Comparison of ENCODE assay signal across 8 cellular contexts in the genomic region with DNA sequence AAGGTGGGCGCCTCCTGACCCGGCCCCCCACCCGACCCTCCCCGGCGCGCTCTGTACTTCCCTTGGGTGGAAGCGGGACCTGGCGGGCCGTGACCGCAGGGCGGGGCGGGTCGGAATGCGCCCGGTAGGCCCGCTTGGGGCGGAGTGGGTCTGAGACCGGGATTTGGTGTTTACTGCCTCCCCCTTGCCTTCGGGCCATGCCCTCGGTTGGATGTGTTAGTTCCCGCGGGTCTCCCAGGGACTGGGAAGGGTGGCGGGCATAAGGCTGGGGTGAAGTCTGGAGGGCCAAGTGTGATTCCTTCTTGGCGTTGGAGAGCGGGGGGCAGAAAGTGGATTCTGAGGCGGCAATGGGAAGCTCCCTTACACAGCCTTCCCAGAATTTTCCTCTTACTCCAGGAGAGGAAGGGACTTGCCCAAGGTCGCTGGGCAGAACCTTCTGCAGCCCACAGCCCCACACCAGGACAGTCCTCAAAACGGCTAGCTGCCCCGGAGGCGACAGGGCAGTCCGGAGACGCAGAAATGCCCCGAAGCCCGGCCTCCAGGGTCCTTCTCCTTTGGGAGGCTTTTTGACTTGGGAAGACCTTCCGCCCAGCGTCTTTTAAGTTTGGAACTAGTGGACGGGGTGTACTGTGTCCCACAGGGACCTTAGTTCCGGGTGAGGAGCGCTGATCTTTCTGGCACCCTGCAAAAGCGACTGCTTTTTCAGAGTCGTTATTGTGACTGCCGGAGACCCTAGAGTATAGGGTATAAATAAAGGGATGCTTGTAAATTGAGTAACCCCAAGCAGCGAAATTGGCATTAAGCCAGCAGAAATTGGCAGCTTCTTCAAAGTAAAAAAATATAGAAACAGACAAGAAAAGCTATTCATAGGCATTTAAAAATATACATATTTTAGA. TPM values are rescaled to one million over a fixed set of nuclear protein-coding genes. Genes with fewer than 3 reads are reported as not detected.
DNase-seq lines count a peak whose midpoint lies in the region; ATAC-seq, FAIRE-seq and TF ChIP-seq lines count a peak whose summit lies in the region.

No MANE protein-coding gene starts in this region.

- H3K27ac Mint-ChIP-seq in CD14-positive monocyte (peak overlapping the region; percentile 74 to 98 (median 97)), astrocyte (ENCODE audit: unreplicated experiment) (peak overlapping the region; percentile 72)

- H3K4me2 ChIP-seq in astrocyte (ENCODE audit: low read length) = peak overlapping the region; percentile 94

- no peaks in the 10 kb centered on the region for H3K27me3 Mint-ChIP-seq in CD14-positive monocyte (ENCODE audit: low read depth in 3 of 3)
- H3K27me3 Mint-ChIP-seq in astrocyte (ENCODE audit: low read depth, unreplicated experiment) = no peaks in the 10 kb centered on the region

- H3K27ac ChIP-seq in astrocyte (ENCODE audit: low read depth, low read length) = peak overlapping the region; percentile 86
- peak overlapping the region; percentile 82 to 88 (median 86) for H3K27ac ChIP-seq in gastrocnemius medialis

- DNase-seq in CD14-positive monocyte (ENCODE audit: low spot score) (peak; percentile 50), OCI-M1 (lab: John Stamatoyannopoulos, UW) (peak; percentile 73), astrocyte (ENCODE audit: low read depth) (peak; percentile 30), hepatic stellate cell (ENCODE audit: low spot score) (peak; percentile 56), gastrocnemius medialis (peak in 1 of 2 donors; percentile 14), NCI-H2196 treated with DMSO at 0.1 percent for 48 hours (lab: John Stamatoyannopoulos, UW; ENCODE audit: unreplicated experiment) (no peak)

- H3K4me3 ChIP-seq in astrocyte (ENCODE audit: insufficient read depth, low read depth, low read length) (peak overlapping the region; percentile 98), gastrocnemius medialis (peak overlapping the region; percentile 79 to 84 (median 81))

- ATAC-seq in GM18868 (IDR thresholded peaks at IDR 0.05; ENCODE audit: unreplicated experiment) (peak; percentile 31), HG03045 (IDR thresholded peaks at IDR 0.05; ENCODE audit: unreplicated experiment) (peak; percentile 37), gastrocnemius medialis (peak; percentile 53 to 54)

- H3K9me3 ChIP-seq in astrocyte (ENCODE audit: insufficient read depth, low read depth, low read length) = no peaks in the 10 kb centered on the region
- H3K9me3 ChIP-seq in gastrocnemius medialis = no peaks in the 10 kb centered on the region

- TF ChIP-seq CTCF in CD14-positive monocyte (IDR thresholded peaks at IDR 0.05) (no peak), astrocyte (IDR thresholded peaks at IDR 0.05; ENCODE audit: insufficient read depth, low read depth, low read length) (no peak), gastrocnemius medialis (IDR thresholded peaks at IDR 0.05 in 4 of 5, conservative IDR thresholded peaks at IDR 0.05 in 1 of 5) (no peak)

- intact Hi-C loops in CD14-positive monocyte (cut with micrococcal nuclease) = loop anchor here (10.0 kb wide), 4 partner anchors 50 to 90 kb away; partner anchors contain the start of gene WEE1 (in 1 of the 2)
- intact Hi-C loops in gastrocnemius medialis (cut with DNase I; ENCODE audit: low total_unique reads) = no loop called here

- H3K36me3 ChIP-seq in astrocyte (ENCODE audit: insufficient read depth, low read length) (no peaks in the 10 kb centered on the region), gastrocnemius medialis (no peaks in the 10 kb centered on the region)

- H3K79me2 ChIP-seq in astrocyte (ENCODE audit: insufficient read depth, low read length) = peaks cover 57% of the 10 kb centered on the region

- H3K4me1 Mint-ChIP-seq in CD14-positive monocyte (peaks cover 57% of the 10 kb centered on the region), astrocyte (ENCODE audit: low read depth, unreplicated experiment) (peaks cover 5% of the 10 kb centered on the region)

- peak overlapping the region; percentile 84 for H2AFZ ChIP-seq in astrocyte (ENCODE audit: low read depth, low read length)

- H3K9ac ChIP-seq in astrocyte (ENCODE audit: low read length) = peak overlapping the region; percentile 98

- H4K20me1 ChIP-seq in astrocyte (ENCODE audit: insufficient read depth, low read length) = peaks cover 8% of the 10 kb centered on the region

- TF ChIP-seq POLR2A in gastrocnemius medialis (IDR thresholded peaks at IDR 0.05) = no peak

- FAIRE-seq in astrocyte (lab: Jason Lieb, UNC) = no peak

- in situ Hi-C loops in gastrocnemius medialis (cut with MboI; ENCODE audit: low sequenced_read_pairs in 4 of 4) = no loop called here

- H3K4me3 Mint-ChIP-seq in CD14-positive monocyte (peak overlapping the region; percentile 96 to 98), astrocyte (ENCODE audit: unreplicated experiment) (peak overlapping the region; percentile 95)

- H3K27me3 ChIP-seq in astrocyte (ENCODE audit: insufficient read depth, low read length) = no peaks in the 10 kb centered on the region
- H3K27me3 ChIP-seq in gastrocnemius medialis = peaks cover 0 to 4% (median 0%) of the 10 kb centered on the region in 3 donors

- peaks cover 14 to 20% of the 10 kb centered on the region in 2 donors for H3K36me3 Mint-ChIP-seq in CD14-positive monocyte
- peaks cover 2% of the 10 kb centered on the region for H3K36me3 Mint-ChIP-seq in astrocyte (ENCODE audit: low read depth, unreplicated experiment)

- H3K4me1 ChIP-seq in astrocyte (ENCODE audit: insufficient read depth, low read length) = peaks cover 6% of the 10 kb centered on the region
- peaks cover 6% of the 10 kb centered on the region in 2 donors for H3K4me1 ChIP-seq in gastrocnemius medialis

- H3K9me3 Mint-ChIP-seq in CD14-positive monocyte = peaks cover 4 to 13% (median 11%) of the 10 kb centered on the region in 7 donors
- peaks cover 5% of the 10 kb centered on the region for H3K9me3 Mint-ChIP-seq in astrocyte (ENCODE audit: unreplicated experiment)

RNA-seq across cellular contexts. Expression of gene SWAP70, which starts 0.6 kb away (rescaled TPM):
- 10 to 100 TPM; 13.8 to 26.4 TPM for polyA plus RNA-seq in CD14-positive monocyte
- 28.6 and 33.7 TPM in 2 replicates for total RNA-seq in astrocyte
- total RNA-seq in gastrocnemius medialis = 10 to 100 TPM in 1 of 4 donors, 1 to 10 TPM in 3; 6.5 to 14.4 (median 9.1) TPM
